In genomic region chr11:64180871-64181270, GRCh38 we compare ENCODE assay signal across 1 cellular context.
TF ChIP-seq lines count a peak whose summit lies in the region.

No MANE protein-coding gene starts in this region.

TF ChIP-seq in GM23338, 12 proteins besides CTCF, POLR2A, EP300 and RAD21 (continued from another document):
- no peak for TF ChIP-seq ZNF462 (CRISPR knock-in tag; IDR thresholded peaks at IDR 0.05)
- TF ChIP-seq NANOG (IDR thresholded peaks at IDR 0.05; ENCODE audit: borderline replicate concordance), result no peak
- TF ChIP-seq JUNB (IDR thresholded peaks at IDR 0.05; ENCODE audit: unreplicated experiment), result no peak
- TF ChIP-seq STAT1 (IDR thresholded peaks at IDR 0.05; ENCODE audit: unreplicated experiment), result no peak
- TF ChIP-seq REST (IDR thresholded peaks at IDR 0.05; ENCODE audit: unreplicated experiment), result no peak
